In genomic region chr6:21087188-21087587, GRCh38 we compare ENCODE assay signal across 22 cellular contexts.
"Had no signal": no experiment of that assay in that cellular context is flagged by ENCODE, and none has a peak within 500 bp of the region (broad histone marks: within the 10 kb centered on the region; RNA-seq: fewer than 3 reads in every experiment).

No MANE protein-coding gene starts in this region.

- DNase-seq: natural killer cell; occipital lobe; ovary; posterior cingulate gyrus; psoas muscle; right cardiac atrium; right lobe of liver; sigmoid colon; small intestine; stimulated activated CD4-positive, alpha-beta T cell treated with anti-CD3 and anti-CD28 coated beads, Interleukin-15, amount 100 ng/mL, for 24 hours; stimulated activated CD4-positive, alpha-beta T cell treated with anti-CD3 and anti-CD28 coated beads, Interleukin-2, amount 100 ng/mL, for 24 hours; stimulated activated CD4-positive, alpha-beta T cell treated with anti-CD3 and anti-CD28 coated beads, Interleukin-2, amount 100 ng/mL, for 48 hours; stimulated activated CD4-positive, alpha-beta T cell treated with anti-CD3 and anti-CD28 coated beads, Interleukin-4, amount 100 ng/mL, for 4 hours; stimulated activated CD8-positive, alpha-beta memory T cell treated with anti-CD3 and anti-CD28 coated beads, Interleukin-4, amount 100 ng/mL, for 48 hours; stimulated activated naive CD4-positive, alpha-beta T cell; stimulated activated naive CD8-positive, alpha-beta T cell treated with anti-CD3 and anti-CD28 coated beads, Interleukin-15, amount 100 ng/mL, for 72 hours; stimulated activated naive CD8-positive, alpha-beta T cell treated with anti-CD3 and anti-CD28 coated beads, Interleukin-15, Interleukin-2, amounts not matched to agents 100 U/mL and 50 U/mL, for 24 hours; substantia nigra; testis; tibial artery; transverse colon; upper lobe of right lung had no signal
